ENCODE assay signal across 7 cellular contexts in genomic region chr5:77850536-77851228, GRCh38.
DNase-seq lines count a peak whose midpoint lies in the region; ATAC-seq and TF ChIP-seq lines count a peak whose summit lies in the region.

No MANE protein-coding gene starts in this region.

- peaks cover 34% of the 10 kb centered on the region for H3K4me1 ChIP-seq in HUES6 (ENCODE audit: control insufficient read depth, insufficient read depth, low read length)

- H3K36me3 Mint-ChIP-seq in stimulated activated naive B cell treated with anti-CD40 and anti-IgM and Interleukin-4, amounts not matched to agents 10 μg/mL and 1 μg/mL and 100 μg/mL, for 72 hours: peaks cover 0 to 4% of the 10 kb centered on the region in 2 donors

- no peaks in the 10 kb centered on the region for H3K9me3 ChIP-seq in HUES6 (ENCODE audit: control insufficient read depth, insufficient read depth, low read depth, low read length)

- H3K27me3 ChIP-seq in HUES6 (ENCODE audit: control insufficient read depth, insufficient read depth, low read length): peaks cover 99% of the 10 kb centered on the region

- DNase-seq in astrocyte of the cerebellum (ENCODE audit: low read depth) (no peak), left kidney (ENCODE audit: low read depth, low spot score) (peak; percentile 50), HCEC 1CT (no peak), NCI-H1048 (lab: John Stamatoyannopoulos, UW) (no peak), cortex of kidney (lab: John Stamatoyannopoulos, UW) (no peak)
- no peak for DNase-seq in stimulated activated naive B cell treated with anti-CD40 and anti-IgM and Interleukin-4, amounts not matched to agents 10 μg/mL and 1 μg/mL and 100 μg/mL, for 72 hours

- H3K27ac ChIP-seq in HUES6 (ENCODE audit: low read depth, low read length): no peak overlapping the region

- no peak overlapping the region for H3K9ac ChIP-seq in HUES6 (ENCODE audit: low read length)

- no peaks in the 10 kb centered on the region for H3K36me3 ChIP-seq in HUES6 (ENCODE audit: control insufficient read depth, insufficient read depth, low read length)

- peaks cover 11 to 24% of the 10 kb centered on the region in 2 donors for H3K4me1 Mint-ChIP-seq in stimulated activated naive B cell treated with anti-CD40 and anti-IgM and Interleukin-4, amounts not matched to agents 10 μg/mL and 1 μg/mL and 100 μg/mL, for 72 hours

- no peak overlapping the region for H3K27ac Mint-ChIP-seq in stimulated activated naive B cell treated with anti-CD40 and anti-IgM and Interleukin-4, amounts not matched to agents 10 μg/mL and 1 μg/mL and 100 μg/mL, for 72 hours

- peak overlapping the region; percentile 81 to 82 for H3K4me3 Mint-ChIP-seq in stimulated activated naive B cell treated with anti-CD40 and anti-IgM and Interleukin-4, amounts not matched to agents 10 μg/mL and 1 μg/mL and 100 μg/mL, for 72 hours

- in situ Hi-C loops in astrocyte of the cerebellum (cut with HindIII; ENCODE audit: low sequenced_read_pairs): no loop called here

- H3K9me3 Mint-ChIP-seq in stimulated activated naive B cell treated with anti-CD40 and anti-IgM and Interleukin-4, amounts not matched to agents 10 μg/mL and 1 μg/mL and 100 μg/mL, for 72 hours: no peaks in the 10 kb centered on the region

- no peak for ATAC-seq in stimulated activated naive B cell treated with anti-CD40 and anti-IgM and Interleukin-4, amounts not matched to agents 10 μg/mL and 1 μg/mL and 100 μg/mL, for 72 hours (replicated peaks)

- TF ChIP-seq CTCF in astrocyte of the cerebellum (IDR thresholded peaks at IDR 0.05; ENCODE audit: low read depth, low read length, missing control alignments): no peak

- peaks cover 10 to 18% of the 10 kb centered on the region in 2 donors for H3K27me3 Mint-ChIP-seq in stimulated activated naive B cell treated with anti-CD40 and anti-IgM and Interleukin-4, amounts not matched to agents 10 μg/mL and 1 μg/mL and 100 μg/mL, for 72 hours

- peak overlapping the region; percentile 62 for H3K4me3 ChIP-seq in HUES6 (ENCODE audit: low read depth, low read length)
- H3K4me3 ChIP-seq in astrocyte of the cerebellum (ENCODE audit: low read depth, low read length): peak overlapping the region; percentile 44
